9 cellular contexts compared by ENCODE assay signal in genomic region chr11:57277845-57278720, GRCh38. TPM values are rescaled to one million over a fixed set of nuclear protein-coding genes. Genes with fewer than 3 reads are reported as not detected.
DNase-seq lines count a peak whose midpoint lies in the region; ATAC-seq, FAIRE-seq and TF ChIP-seq lines count a peak whose summit lies in the region.
"Had no signal": no experiment of that assay in that cellular context is flagged by ENCODE, and none has a peak within 500 bp of the region (broad histone marks: within the 10 kb centered on the region; RNA-seq: fewer than 3 reads in every experiment).

No MANE protein-coding gene starts in this region.

- H3K27ac ChIP-seq in endothelial cell of umbilical vein (ENCODE audit: insufficient read depth, low read depth, low read length) (peak overlapping the region; percentile 65), stomach smooth muscle (ENCODE audit: low read length) (no peak overlapping the region)

- no peak overlapping the region for H3K4me3 Mint-ChIP-seq in activated CD4-positive, alpha-beta T cell treated with anti-CD3 and anti-CD28 coated beads for 36 hours
- H3K4me3 Mint-ChIP-seq in mesothelial cell of epicardium = peak overlapping the region; percentile 24
- H3K4me3 Mint-ChIP-seq: naive thymus-derived CD8-positive, alpha-beta T cell had no signal

- H3K4me1 Mint-ChIP-seq in activated CD4-positive, alpha-beta T cell treated with anti-CD3 and anti-CD28 coated beads for 36 hours = peaks cover 2% of the 10 kb centered on the region
- H3K4me1 Mint-ChIP-seq in mesothelial cell of epicardium = peaks cover 21% of the 10 kb centered on the region

- TF ChIP-seq CTCF in endothelial cell of umbilical vein (IDR thresholded peaks at IDR 0.05; ENCODE audit: extremely low read depth in 1 of 2, insufficient read depth in 1 of 2, low read depth in 1 of 2, low read length in 2 of 2) = peak; percentile 83 to 96
- peak; percentile 64 for TF ChIP-seq CTCF in mesothelial cell of epicardium (IDR thresholded peaks at IDR 0.05; ENCODE audit: unreplicated experiment)

- CTCF ChIA-PET in activated CD4-positive, alpha-beta T cell treated with anti-CD3 and anti-CD28 coated beads for 36 hours (lab: Charles Lee) = interaction anchor here (0.8 to 1.3 kb wide), 5 partner anchors 9 to 382 kb away, joined by 3 to 8 read pairs (median 3); no protein-coding TSS in a partner anchor
- CTCF ChIA-PET in endothelial cell of umbilical vein (lab: Charles Lee) = interaction anchor here (0.5 to 8.4 kb wide), 12 partner anchors 9 to 437 kb away, joined by 3 to 116 read pairs (median 6); no protein-coding TSS in a partner anchor

- H4K20me1 ChIP-seq in endothelial cell of umbilical vein (replicated peaks; ENCODE audit: control insufficient read depth, extremely low read depth, insufficient read depth, low read length) = no peaks in the 10 kb centered on the region

- H3K4me3 ChIP-seq in endothelial cell of umbilical vein (replicated peaks in 1 of 3; ENCODE audit: insufficient read depth in 1 of 3, low read depth in 1 of 3, low read length in 3 of 3) = peak overlapping the region in 1 of 3 experiments; percentile 25
- peak overlapping the region; percentile 7 to 54 for H3K4me3 ChIP-seq in stomach smooth muscle (ENCODE audit: low read length in 2 of 2)

- H3K4me1 ChIP-seq in endothelial cell of umbilical vein (ENCODE audit: control insufficient read depth, extremely low read depth, insufficient read depth, low read length) (peaks cover 32% of the 10 kb centered on the region), stomach smooth muscle (ENCODE audit: control insufficient read depth, insufficient read depth, low read length) (peaks cover 10% of the 10 kb centered on the region)

- no peak for ATAC-seq in activated CD4-positive, alpha-beta T cell treated with anti-CD3 and anti-CD28 coated beads for 36 hours
- peak; percentile 62 for ATAC-seq in HG02571 (IDR thresholded peaks at IDR 0.05; ENCODE audit: unreplicated experiment)

- peaks cover 9% of the 10 kb centered on the region for H3K9me3 Mint-ChIP-seq in activated CD4-positive, alpha-beta T cell treated with anti-CD3 and anti-CD28 coated beads for 36 hours (ENCODE audit: low read depth)
- peaks cover 10% of the 10 kb centered on the region for H3K9me3 Mint-ChIP-seq in mesothelial cell of epicardium

- H3K27ac Mint-ChIP-seq in activated CD4-positive, alpha-beta T cell treated with anti-CD3 and anti-CD28 coated beads for 36 hours = no peak overlapping the region
- H3K27ac Mint-ChIP-seq in mesothelial cell of epicardium = peak overlapping the region; percentile 77
- H3K27ac Mint-ChIP-seq: naive thymus-derived CD8-positive, alpha-beta T cell had no signal

- H3K27me3 ChIP-seq in endothelial cell of umbilical vein (ENCODE audit: control insufficient read depth in 2 of 2, insufficient read depth in 2 of 2, low read length in 2 of 2) (no peaks in the 10 kb centered on the region), stomach smooth muscle (ENCODE audit: control insufficient read depth in 1 of 2, insufficient read depth in 2 of 2, low read length in 2 of 2) (peaks cover 0 to 3% of the 10 kb centered on the region in 2 donors)

- BruUV-seq in endothelial cell of umbilical vein (replicated peaks; lab: Mats Ljungman, UMichigan) = TSS peak; percentile 75

- intact Hi-C loops in activated CD4-positive, alpha-beta T cell treated with anti-CD3 and anti-CD28 coated beads for 36 hours (cut with DNase I, micrococcal nuclease) = loop anchor here (1.0 to 10.0 kb wide), 4 partner anchors 161 to 437 kb away; no protein-coding TSS in a partner anchor
- intact Hi-C loops in endothelial cell of umbilical vein (cut with micrococcal nuclease) = loop anchor here (1.0 to 2.0 kb wide), 6 partner anchors 29 to 437 kb away; partner anchors contain the start of gene TNKS1BP1

- peak; percentile 65 for DNase-seq in activated CD4-positive, alpha-beta T cell treated with anti-CD3 and anti-CD28 coated beads for 36 hours
- DNase-seq in activated CD4-positive, alpha-beta T cell treated with anti-CD3 and anti-CD28 coated beads, Interleukin-2, amount 50 U/mL, for 4 hours = no peak
- DNase-seq in NCI-H1417 treated with DMSO at 0.1 percent for 48 hours (lab: John Stamatoyannopoulos, UW) (peak; percentile 14), UCSD-AML1 (lab: John Stamatoyannopoulos, UW; ENCODE audit: unreplicated experiment) (peak; percentile 36), endothelial cell of umbilical vein (ENCODE audit: low read depth, low spot score) (peak; percentile 92), mesothelial cell of epicardium (ENCODE audit: low spot score in 2 of 2, unreplicated experiment in 2 of 2) (peak in 1 of 2 experiments; percentile 70)
- DNase-seq: naive thymus-derived CD8-positive, alpha-beta T cell had no signal

- peak overlapping the region; percentile 83 for H2AFZ ChIP-seq in endothelial cell of umbilical vein (ENCODE audit: low read depth, low read length)

- no peaks in the 10 kb centered on the region for H3K79me2 ChIP-seq in endothelial cell of umbilical vein (ENCODE audit: control insufficient read depth, insufficient read depth, low read length)

- H3K36me3 Mint-ChIP-seq in activated CD4-positive, alpha-beta T cell treated with anti-CD3 and anti-CD28 coated beads for 36 hours (ENCODE audit: low read depth) = no peaks in the 10 kb centered on the region
- no peaks in the 10 kb centered on the region for H3K36me3 Mint-ChIP-seq in mesothelial cell of epicardium

- POLR2A ChIA-PET in activated CD4-positive, alpha-beta T cell treated with anti-CD3 and anti-CD28 coated beads for 36 hours (lab: Charles Lee) = no interaction called here
- POLR2A ChIA-PET in endothelial cell of umbilical vein (lab: Charles Lee) = no interaction called here

- H3K36me3 ChIP-seq in endothelial cell of umbilical vein (ENCODE audit: control insufficient read depth in 2 of 2, extremely low read depth in 1 of 2, insufficient read depth in 2 of 2, low read length in 2 of 2) = no peaks in the 10 kb centered on the region
- H3K36me3 ChIP-seq in stomach smooth muscle (ENCODE audit: control insufficient read depth in 2 of 2, insufficient read depth in 2 of 2, low read length in 2 of 2) = no peaks in the 10 kb centered on the region

- dilution Hi-C loops in endothelial cell of umbilical vein (cut with MboI; ENCODE audit: extremely low pct_ligation_motif_present, low sequenced_read_pairs) = no loop called here

- H3K4me2 ChIP-seq in endothelial cell of umbilical vein (ENCODE audit: insufficient read depth, low read length) = peak overlapping the region; percentile 51

- peaks cover 29% of the 10 kb centered on the region for H3K27me3 Mint-ChIP-seq in activated CD4-positive, alpha-beta T cell treated with anti-CD3 and anti-CD28 coated beads for 36 hours
- no peaks in the 10 kb centered on the region for H3K27me3 Mint-ChIP-seq in mesothelial cell of epicardium (ENCODE audit: low read depth)

- H3K9me3 ChIP-seq in endothelial cell of umbilical vein (replicated peaks; ENCODE audit: control insufficient read depth, insufficient read depth, low read length) (no peaks in the 10 kb centered on the region), stomach smooth muscle (ENCODE audit: control insufficient read depth in 2 of 2, low read length in 2 of 2) (peaks cover 0 to 10% of the 10 kb centered on the region in 2 donors)

- no peaks in the 10 kb centered on the region for H3K9me1 ChIP-seq in endothelial cell of umbilical vein (replicated peaks; ENCODE audit: control insufficient read depth, extremely low read depth, insufficient read depth, low read length)

- FAIRE-seq in endothelial cell of umbilical vein (lab: Jason Lieb, UNC) = peak; percentile 93

- no peak for TF ChIP-seq POLR2A in endothelial cell of umbilical vein (IDR thresholded peaks at IDR 0.05; ENCODE audit: low read depth, low read length)

- H3K9ac ChIP-seq in endothelial cell of umbilical vein (replicated peaks; ENCODE audit: extremely low read depth, insufficient read depth, low read length) (peak overlapping the region; percentile 54), stomach smooth muscle (ENCODE audit: low read length in 2 of 2) (peak overlapping the region; percentile 17 to 42)

RNA-seq across cellular contexts. Expression of gene APLNR, which starts 41.0 kb away (rescaled TPM):
- total RNA-seq in activated CD4-positive, alpha-beta T cell treated with anti-CD3 and anti-CD28 coated beads for 36 hours = not detected
- total RNA-seq in endothelial cell of umbilical vein (0.09 and 0.38 TPM in 2 replicates), mesothelial cell of epicardium (3.1 to 3.4 TPM (median 3.1 TPM) in 3 replicates)
- polyA plus RNA-seq in endothelial cell of umbilical vein = 0.03 and 0.04 TPM in 2 replicates
- polyA plus RNA-seq in endothelial cell of umbilical vein (2011; cell fraction: cytosol; rRNA removed) = 0.01 and 0.04 TPM in 2 replicates
- 0.09 and 0.17 TPM in 2 replicates for polyA plus RNA-seq in endothelial cell of umbilical vein (2011; cell fraction: nucleus; rRNA removed)
- 0.09 and 0.11 TPM in 2 replicates for polyA plus RNA-seq in endothelial cell of umbilical vein (2012)
- 0.07 TPM in 1 of 2 replicates, not detected in the other for polyA minus RNA-seq in endothelial cell of umbilical vein
- polyA minus RNA-seq in endothelial cell of umbilical vein (2011; cell fraction: cytosol; rRNA and poly(A)+ RNA removed) = not detected
- not detected in 2 replicates for polyA minus RNA-seq in endothelial cell of umbilical vein (2011; cell fraction: nucleus; rRNA and poly(A)+ RNA removed)
- total RNA-seq: naive thymus-derived CD8-positive, alpha-beta T cell had no signal
- polyA plus RNA-seq: naive thymus-derived CD8-positive, alpha-beta T cell had no signal

RNA-seq across cellular contexts. Expression of gene TNKS1BP1, which starts 46.7 kb away (rescaled TPM):
- 10 to 100 TPM; 19.1 to 21.6 TPM for total RNA-seq in activated CD4-positive, alpha-beta T cell treated with anti-CD3 and anti-CD28 coated beads for 36 hours
- total RNA-seq in endothelial cell of umbilical vein = 93.6 and 111 TPM in 2 replicates
- 48.9 and 54.6 TPM in 2 replicates for polyA plus RNA-seq in endothelial cell of umbilical vein
- polyA plus RNA-seq in endothelial cell of umbilical vein (2011; cell fraction: cytosol; rRNA removed) = 41.5 and 43.0 TPM in 2 replicates
- 114 and 135 TPM in 2 replicates for polyA plus RNA-seq in endothelial cell of umbilical vein (2011; cell fraction: nucleus; rRNA removed)
- polyA plus RNA-seq in endothelial cell of umbilical vein (2012) = 85.2 and 116 TPM in 2 replicates
- polyA minus RNA-seq in endothelial cell of umbilical vein = 77.6 and 97.5 TPM in 2 replicates
- 11.9 TPM for polyA minus RNA-seq in endothelial cell of umbilical vein (2011; cell fraction: cytosol; rRNA and poly(A)+ RNA removed)
- polyA minus RNA-seq in endothelial cell of umbilical vein (2011; cell fraction: nucleus; rRNA and poly(A)+ RNA removed) = 36.8 and 38.3 TPM in 2 replicates
- 201 to 216 TPM (median 216 TPM) in 3 replicates for total RNA-seq in mesothelial cell of epicardium

RNA-seq across cellular contexts. Expression of gene SSRP1, which starts 57.6 kb away (rescaled TPM):
- 100 to 1,000 TPM; 279 to 296 TPM for total RNA-seq in activated CD4-positive, alpha-beta T cell treated with anti-CD3 and anti-CD28 coated beads for 36 hours
- 140 and 146 TPM in 2 replicates for total RNA-seq in endothelial cell of umbilical vein
- polyA plus RNA-seq in endothelial cell of umbilical vein = 123 and 130 TPM in 2 replicates
- 150 and 190 TPM in 2 replicates for polyA plus RNA-seq in endothelial cell of umbilical vein (2011; cell fraction: cytosol; rRNA removed)
- polyA plus RNA-seq in endothelial cell of umbilical vein (2011; cell fraction: nucleus; rRNA removed) = 106 and 107 TPM in 2 replicates
- 106 and 145 TPM in 2 replicates for polyA plus RNA-seq in endothelial cell of umbilical vein (2012)
- polyA minus RNA-seq in endothelial cell of umbilical vein = 121 and 142 TPM in 2 replicates
- 156 TPM for polyA minus RNA-seq in endothelial cell of umbilical vein (2011; cell fraction: cytosol; rRNA and poly(A)+ RNA removed)
- polyA minus RNA-seq in endothelial cell of umbilical vein (2011; cell fraction: nucleus; rRNA and poly(A)+ RNA removed) = 22.6 and 36.0 TPM in 2 replicates
- total RNA-seq in mesothelial cell of epicardium = 106 to 110 TPM (median 108 TPM) in 3 replicates

Comparison
In these comparisons a context has a peak if more than half of its experiments do, and no peak if none do; other contexts are left out.
1. DNase-seq: peak in activated CD4-positive, alpha-beta T cell treated with anti-CD3 and anti-CD28 coated beads for 36 hours (single experiment), NCI-H1417 treated with DMSO at 0.1 percent for 48 hours (single experiment), UCSD-AML1 (single experiment) and endothelial cell of umbilical vein (single experiment); none in activated CD4-positive, alpha-beta T cell treated with anti-CD3 and anti-CD28 coated beads, Interleukin-2, amount 50 U/mL, for 4 hours (0 of 2).